1 cellular context compared by ENCODE assay signal in genomic region chr14:66507181-66507721, GRCh38.
TF ChIP-seq lines count a peak whose summit lies in the region.

No MANE protein-coding gene starts in this region.

TF ChIP-seq in HEK293, 187 proteins besides CTCF, POLR2A, EP300 and RAD21 (continued from another document):
- TF ChIP-seq ZNF513 (tag by site-specific recombination; IDR thresholded peaks at IDR 0.05), result no peak
- TF ChIP-seq ZNF768 (tag by site-specific recombination; IDR thresholded peaks at IDR 0.05), result no peak
